In genomic region chr12:46660719-46661118, GRCh38 we compare ENCODE assay signal across 11 cellular contexts.
DNase-seq lines count a peak whose midpoint lies in the region; ATAC-seq and TF ChIP-seq lines count a peak whose summit lies in the region.
"Had no signal": no experiment of that assay in that cellular context is flagged by ENCODE, and none has a peak within 500 bp of the region (broad histone marks: within the 10 kb centered on the region; RNA-seq: fewer than 3 reads in every experiment).

No MANE protein-coding gene starts in this region.

- no peak for DNase-seq in activated T-cell treated with anti-CD3 and anti-CD28 coated beads, Interleukin-2, amount 50 U/mL, for 24 hours
- no peak for DNase-seq in activated T-cell treated with anti-CD3 and anti-CD28 coated beads, Interleukin-2, amount 50 U/mL, for 48 hours
- DNase-seq in left lung: no peak
- DNase-seq in tibial artery: no peak
- DNase-seq in stimulated activated CD4-positive, alpha-beta T cell treated with anti-CD3 and anti-CD28 coated beads, Interleukin-15, amount 100 ng/mL, for 24 hours: no peak
- no peak for DNase-seq in T-helper 17 cell
- DNase-seq: activated naive CD4-positive, alpha-beta T cell had no signal

- peaks cover 48% of the 10 kb centered on the region for H3K4me1 Mint-ChIP-seq in activated T-cell treated with anti-CD3 and anti-CD28 coated beads, Interleukin-2, amount 50 U/mL, for 24 hours (ENCODE audit: low read depth)
- H3K4me1 Mint-ChIP-seq in T-helper 17 cell: peaks cover 16% of the 10 kb centered on the region

- peak; percentile 34 for ATAC-seq in left lung
- ATAC-seq in T-helper 17 cell: no peak
- ATAC-seq in HG03520 (IDR thresholded peaks at IDR 0.05; ENCODE audit: unreplicated experiment): no peak

- H3K27me3 ChIP-seq in left lung (no peaks in the 10 kb centered on the region), tibial artery (no peaks in the 10 kb centered on the region)
- H3K27me3 ChIP-seq: BLaER1 treated with 17β-estradiol and CSF1 and Interleukin-3, amounts not matched to agents 10 nM and 100 nM had no signal

- peak overlapping the region; percentile 16 for H3K4me3 ChIP-seq in WI38 (ENCODE audit: low read depth, low read length)
- no peak overlapping the region for H3K4me3 ChIP-seq in left lung
- H3K4me3 ChIP-seq in tibial artery: no peak overlapping the region
- H3K4me3 ChIP-seq: BLaER1 treated with 17β-estradiol and CSF1 and Interleukin-3, amounts not matched to agents 10 nM and 100 nM had no signal

- H3K36me3 ChIP-seq in left lung (no peaks in the 10 kb centered on the region), tibial artery (no peaks in the 10 kb centered on the region)
- H3K36me3 ChIP-seq: BLaER1 treated with 17β-estradiol and CSF1 and Interleukin-3, amounts not matched to agents 10 nM and 100 nM had no signal

- H3K4me1 ChIP-seq in left lung (peaks cover 11 to 38% of the 10 kb centered on the region in 2 donors), tibial artery (peaks cover 0 to 51% (median 43%) of the 10 kb centered on the region in 4 donors)

- no peaks in the 10 kb centered on the region for H3K36me3 Mint-ChIP-seq in activated T-cell treated with anti-CD3 and anti-CD28 coated beads, Interleukin-2, amount 50 U/mL, for 24 hours (ENCODE audit: low read depth)
- H3K36me3 Mint-ChIP-seq in T-helper 17 cell (ENCODE audit: low read depth): no peaks in the 10 kb centered on the region
- H3K36me3 Mint-ChIP-seq: T-cell had no signal

- TF ChIP-seq CTCF in WI38 (IDR thresholded peaks at IDR 0.05; ENCODE audit: low read depth, low read length): no peak
- no peak for TF ChIP-seq CTCF in left lung (IDR thresholded peaks at IDR 0.05)
- no peak for TF ChIP-seq CTCF in tibial artery (IDR thresholded peaks at IDR 0.05)

- no peaks in the 10 kb centered on the region for H3K9me3 Mint-ChIP-seq in activated T-cell treated with anti-CD3 and anti-CD28 coated beads, Interleukin-2, amount 50 U/mL, for 24 hours
- H3K9me3 Mint-ChIP-seq: T-cell had no signal

- H3K9me3 ChIP-seq in left lung: no peaks in the 10 kb centered on the region
- no peaks in the 10 kb centered on the region for H3K9me3 ChIP-seq in tibial artery
- H3K9me3 ChIP-seq in T-helper 17 cell (ENCODE audit: control insufficient read depth, low read length, poor library complexity, severe bottlenecking): no peaks in the 10 kb centered on the region
- H3K9me3 ChIP-seq: BLaER1 treated with 17β-estradiol and CSF1 and Interleukin-3, amounts not matched to agents 10 nM and 100 nM had no signal

- intact Hi-C loops in left lung (cut with DNase I): no loop called here
- intact Hi-C loops in tibial artery (cut with DNase I; ENCODE audit: low total_unique reads): loop anchor here (5.0 to 10.0 kb wide), 2 partner anchors 288 to 536 kb away; partner anchors contain the start of gene SLC38A2

- H3K4me3 Mint-ChIP-seq in activated T-cell treated with anti-CD3 and anti-CD28 coated beads, Interleukin-2, amount 50 U/mL, for 24 hours: no peak overlapping the region
- no peak overlapping the region for H3K4me3 Mint-ChIP-seq in T-helper 17 cell
- H3K4me3 Mint-ChIP-seq: T-cell had no signal

- peak overlapping the region; percentile 47 for H3K27ac Mint-ChIP-seq in activated T-cell treated with anti-CD3 and anti-CD28 coated beads, Interleukin-2, amount 50 U/mL, for 24 hours
- no peak overlapping the region for H3K27ac Mint-ChIP-seq in T-helper 17 cell

- peak overlapping the region; percentile 53 to 71 for H3K27ac ChIP-seq in left lung
- peak overlapping the region; percentile 62 to 67 for H3K27ac ChIP-seq in tibial artery

- H3K27me3 Mint-ChIP-seq in activated T-cell treated with anti-CD3 and anti-CD28 coated beads, Interleukin-2, amount 50 U/mL, for 24 hours: no peaks in the 10 kb centered on the region
- no peaks in the 10 kb centered on the region for H3K27me3 Mint-ChIP-seq in T-helper 17 cell
- H3K27me3 Mint-ChIP-seq: T-cell had no signal
